ENCODE assay signal across 8 cellular contexts in the genomic region with DNA sequence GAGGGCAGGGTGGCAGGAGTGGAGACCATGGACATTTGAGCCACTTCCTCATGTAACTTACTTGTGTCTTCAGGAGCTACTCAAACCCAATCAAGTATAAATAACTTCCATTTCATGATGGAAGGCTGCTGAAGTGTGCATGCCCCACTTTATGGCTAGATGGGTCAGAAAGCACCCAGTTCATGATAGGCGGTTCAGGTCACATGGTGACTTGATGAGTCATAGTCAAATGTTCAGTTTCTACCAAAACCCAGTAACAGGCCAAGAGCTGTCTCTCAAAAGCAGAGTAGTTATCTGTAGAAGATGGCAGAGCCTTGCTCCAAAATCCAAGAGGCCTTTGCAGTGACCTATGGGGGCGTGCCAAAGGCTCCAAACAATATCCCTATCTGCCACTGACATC.
"Had no signal": no experiment of that assay in that cellular context is flagged by ENCODE, and none has a peak within 500 bp of the region (broad histone marks: within the 10 kb centered on the region; RNA-seq: fewer than 3 reads in every experiment).

No MANE protein-coding gene starts in this region.

- H3K4me1 ChIP-seq: HAP-1 had no signal

- DNase-seq: GM23248, GOT3, H7, HFFc6 had no signal

- H3K9me3 ChIP-seq: HAP-1 had no signal

- H3K36me3 ChIP-seq: HAP-1 had no signal

- H3K27ac ChIP-seq: GM23248, HL-60 had no signal

- H3K4me3 ChIP-seq: GM23248, HAP-1 had no signal

- ATAC-seq: HCT116, HepG2 had no signal

- H2AFZ ChIP-seq: GM23248 had no signal

- H3K9ac ChIP-seq: GM23248 had no signal
